Comparison of ENCODE assay signal across 14 cellular contexts in genomic region chr5:14818931-14819790, GRCh38. TPM values are rescaled to one million over a fixed set of nuclear protein-coding genes. Genes with fewer than 3 reads are reported as not detected.
A peak's percentile ranks its signal among the peaks of the same experiment; 100 is the strongest.
DNase-seq lines count a peak whose midpoint lies in the region; ATAC-seq and TF ChIP-seq lines count a peak whose summit lies in the region.
"Had no signal": no experiment of that assay in that cellular context is flagged by ENCODE, and none has a peak within 500 bp of the region (broad histone marks: within the 10 kb centered on the region; RNA-seq: fewer than 3 reads in every experiment).

No MANE protein-coding gene starts in this region.

- no peaks in the 10 kb centered on the region for H3K36me3 ChIP-seq in SJSA1

- H3K9me3 ChIP-seq in SJSA1 (replicated peaks) = no peaks in the 10 kb centered on the region

- no peak overlapping the region for H3K4me3 ChIP-seq in AG10803 (ENCODE audit: low read length)
- no peak overlapping the region for H3K4me3 ChIP-seq in SJSA1
- no peak overlapping the region for H3K4me3 ChIP-seq in fibroblast of villous mesenchyme (ENCODE audit: low read depth, low read length)
- H3K4me3 ChIP-seq: coronary artery had no signal

- DNase-seq in AG10803 (ENCODE audit: low read depth) = peak; percentile 16
- peak; percentile 33 to 58 for DNase-seq in SJSA1 (ENCODE audit: low read depth in 1 of 2, low spot score in 2 of 2)
- DNase-seq in fibroblast of villous mesenchyme (ENCODE audit: low read depth) = peak; percentile 38
- DNase-seq in NCI-H2029 (lab: John Stamatoyannopoulos, UW) = no peak
- no peak for DNase-seq in NCI-H69 (lab: John Stamatoyannopoulos, UW)
- no peak for DNase-seq in head of caudate nucleus
- no peak for DNase-seq in NCI-H187 treated with DMSO at 0.1 percent for 48 hours (lab: John Stamatoyannopoulos, UW)
- DNase-seq: DND-41, NCI-H226, retina had no signal

- TF ChIP-seq CTCF in AG10803 (conservative IDR thresholded peaks at IDR 0.05; ENCODE audit: low read length) (no peak), fibroblast of villous mesenchyme (IDR thresholded peaks at IDR 0.05; ENCODE audit: insufficient read depth, low read depth, low read length) (no peak)

- H3K27ac ChIP-seq in SJSA1 = no peak overlapping the region
- H3K27ac ChIP-seq: C4-2B had no signal

- intact Hi-C loops in head of caudate nucleus (cut with DNase I) = loop anchor here (10.0 kb wide), 1 partner anchor 46 kb away; no protein-coding TSS in a partner anchor

- no peaks in the 10 kb centered on the region for H3K27me3 ChIP-seq in SJSA1 (replicated peaks)

- ATAC-seq in GM18868 (IDR thresholded peaks at IDR 0.05; ENCODE audit: unreplicated experiment) = peak; percentile 45
- ATAC-seq: Panc1 had no signal

- H3K4me1 ChIP-seq in SJSA1 (replicated peaks) = peaks cover 29% of the 10 kb centered on the region

RNA-seq across cellular contexts. Expression of gene ANKH, which starts 52.4 kb away (rescaled TPM):
- 13.8 and 17.7 TPM in 2 replicates for total RNA-seq in SJSA1 (2014; rRNA removed; shearing (Covaris generic))
- 8.2 and 31.6 TPM in 2 replicates for total RNA-seq in fibroblast of villous mesenchyme

Comparison
In these comparisons a context has a peak if more than half of its experiments do, and no peak if none do; other contexts are left out.
1. DNase-seq: peak in AG10803 (single experiment), SJSA1 (2 of 2) and fibroblast of villous mesenchyme (single experiment); none in NCI-H2029 (single experiment), NCI-H69 (single experiment), head of caudate nucleus (0 of 42) and NCI-H187 treated with DMSO at 0.1 percent for 48 hours (single experiment).